Comparison of ENCODE assay signal across 1 cellular context in the genomic region with DNA sequence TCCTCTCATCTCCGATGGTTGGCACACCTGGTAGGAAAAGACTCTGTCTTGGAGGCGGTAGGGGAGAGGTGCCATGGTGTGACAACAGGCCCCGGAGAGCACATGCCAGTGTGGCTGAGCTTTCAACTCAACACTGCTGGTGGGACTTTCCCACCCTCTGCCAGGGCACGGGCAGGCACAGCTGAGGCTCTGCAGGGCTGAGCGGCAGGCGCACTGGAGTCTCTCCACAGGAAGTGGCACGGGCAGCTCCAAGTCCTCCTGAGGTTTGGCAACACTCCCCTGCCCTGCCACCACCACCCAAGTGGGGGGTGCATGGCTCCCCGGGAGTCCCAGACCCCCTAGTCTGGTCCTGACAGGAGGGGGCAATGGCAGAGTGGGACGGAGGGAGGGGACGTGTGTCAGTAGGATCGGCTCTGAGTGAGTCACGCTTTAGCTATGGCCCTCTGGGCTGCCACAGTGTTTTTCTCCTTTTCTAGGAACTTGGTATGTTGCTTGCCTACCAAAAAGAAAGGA.
TF ChIP-seq lines count a peak whose summit lies in the region.

No MANE protein-coding gene starts in this region.

TF ChIP-seq in WTC11, 78 proteins besides CTCF, POLR2A, EP300 and RAD21 (continued from another document):
- TF ChIP-seq, protein P1, sequence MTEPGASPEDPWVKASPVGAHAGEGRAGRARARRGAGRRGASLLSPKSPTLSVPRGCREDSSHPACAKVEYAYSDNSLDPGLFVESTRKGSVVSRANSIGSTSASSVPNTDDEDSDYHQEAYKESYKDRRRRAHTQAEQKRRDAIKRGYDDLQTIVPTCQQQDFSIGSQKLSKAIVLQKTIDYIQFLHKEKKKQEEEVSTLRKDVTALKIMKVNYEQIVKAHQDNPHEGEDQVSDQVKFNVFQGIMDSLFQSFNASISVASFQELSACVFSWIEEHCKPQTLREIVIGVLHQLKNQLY (CRISPR knock-in tag; IDR thresholded peaks at IDR 0.05) = no peak
- TF ChIP-seq, protein P2, sequence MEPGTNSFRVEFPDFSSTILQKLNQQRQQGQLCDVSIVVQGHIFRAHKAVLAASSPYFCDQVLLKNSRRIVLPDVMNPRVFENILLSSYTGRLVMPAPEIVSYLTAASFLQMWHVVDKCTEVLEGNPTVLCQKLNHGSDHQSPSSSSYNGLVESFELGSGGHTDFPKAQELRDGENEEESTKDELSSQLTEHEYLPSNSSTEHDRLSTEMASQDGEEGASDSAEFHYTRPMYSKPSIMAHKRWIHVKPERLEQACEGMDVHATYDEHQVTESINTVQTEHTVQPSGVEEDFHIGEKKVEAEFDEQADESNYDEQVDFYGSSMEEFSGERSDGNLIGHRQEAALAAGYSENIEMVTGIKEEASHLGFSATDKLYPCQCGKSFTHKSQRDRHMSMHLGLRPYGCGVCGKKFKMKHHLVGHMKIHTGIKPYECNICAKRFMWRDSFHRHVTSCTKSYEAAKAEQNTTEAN (CRISPR knock-in tag; IDR thresholded peaks at IDR 0.05) = no peak
- TF ChIP-seq GRHL2 (CRISPR knock-in tag; IDR thresholded peaks at IDR 0.05; ENCODE audit: insufficient replicate concordance, severe bottlenecking) = no peak
